8 cellular contexts compared by ENCODE assay signal in the genomic region with DNA sequence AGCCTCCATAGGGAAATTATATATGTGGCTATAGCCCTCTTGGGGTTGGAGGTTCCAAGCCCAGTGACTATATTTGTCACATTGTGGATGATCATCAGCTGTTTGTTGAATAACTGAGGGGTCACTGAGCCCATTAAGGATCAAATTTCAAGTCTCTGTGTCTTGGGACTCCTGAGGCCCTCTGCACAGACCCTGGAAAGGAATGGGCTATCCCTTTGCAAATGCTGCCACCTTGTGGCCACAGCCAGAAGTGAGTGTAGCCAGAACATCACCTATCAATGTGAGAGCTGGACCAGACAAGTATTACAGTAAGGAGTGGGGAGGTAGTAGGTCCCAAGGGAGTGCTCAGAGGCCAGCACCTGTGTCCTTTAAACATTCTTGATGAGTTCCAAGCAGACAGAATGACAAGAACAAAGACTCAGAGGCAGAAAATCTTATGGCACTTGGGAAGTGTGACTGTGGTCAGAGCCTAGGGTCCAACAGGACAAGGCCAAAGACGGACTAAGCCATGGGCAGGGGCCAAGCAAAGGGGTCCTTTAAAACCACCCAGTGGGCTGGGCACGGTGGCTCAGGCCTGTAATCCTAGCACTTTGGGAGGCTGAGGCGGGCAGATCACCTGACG. TPM values are rescaled to one million over a fixed set of nuclear protein-coding genes. Genes with fewer than 3 reads are reported as not detected.
DNase-seq lines count a peak whose midpoint lies in the region; ATAC-seq and TF ChIP-seq lines count a peak whose summit lies in the region.

No MANE protein-coding gene starts in this region.

- TF ChIP-seq CTCF in RWPE2 (IDR thresholded peaks at IDR 0.05; ENCODE audit: poor library complexity, severe bottlenecking) (peak; percentile 92), osteoblast (IDR thresholded peaks at IDR 0.05; ENCODE audit: extremely low read depth, low read depth, low read length) (peak; percentile 91), transverse colon (IDR thresholded peaks at IDR 0.05) (peak; percentile 89 to 94 (median 91))

- intact Hi-C loops in transverse colon (cut with DNase I; ENCODE audit: low total_unique reads): loop anchor here (10.0 kb wide), 1 partner anchor 199 kb away; no protein-coding TSS in a partner anchor

- H3K9me3 ChIP-seq in RWPE2 (ENCODE audit: severe bottlenecking) (no peaks in the 10 kb centered on the region), osteoblast (ENCODE audit: low read depth, low read length) (no peaks in the 10 kb centered on the region), transverse colon (no peaks in the 10 kb centered on the region)

- in situ Hi-C loops in transverse colon (cut with MboI; ENCODE audit: low pct_ligation_motif_present in 1 of 4, low pct_unique_long_range_greater_than_20kb in 1 of 4, low sequenced_read_pairs in 3 of 4): loop anchor here in 2 of 4 donors (10.0 kb wide), 2 partner anchors 59 to 199 kb away; no protein-coding TSS in a partner anchor

- H4K20me1 ChIP-seq in osteoblast (ENCODE audit: insufficient read depth, low read length): no peaks in the 10 kb centered on the region

- H3K79me2 ChIP-seq in osteoblast (ENCODE audit: insufficient read depth, low read length): no peaks in the 10 kb centered on the region

- H3K27ac ChIP-seq in RWPE2 (ENCODE audit: poor library complexity, severe bottlenecking) (no peak overlapping the region), osteoblast (ENCODE audit: low read depth, low read length) (no peak overlapping the region), transverse colon (no peak overlapping the region)

- 64% methylated on average over 4 of the region's 4 CpGs; no CpG with 5 or more reads in 1 of the 2 donors for WGBS in transverse colon (ENCODE audit: low coverage in 1 of 2), 2 donors

- TF ChIP-seq EP300 in transverse colon (IDR thresholded peaks at IDR 0.05; ENCODE audit: low read depth): no peak

- TF ChIP-seq POLR2A in transverse colon (IDR thresholded peaks at IDR 0.05): no peak

- ATAC-seq in GM19438 (IDR thresholded peaks at IDR 0.05; ENCODE audit: low read depth, unreplicated experiment) (peak; percentile 70), RWPE2 (ENCODE audit: low read depth) (peak; percentile 77; the same call in 2 of the 3 replicates)

- no peak overlapping the region for H3K4me2 ChIP-seq in osteoblast (ENCODE audit: insufficient read depth, low read length)

- H3K4me3 ChIP-seq in RWPE2 (ENCODE audit: severe bottlenecking): no peak overlapping the region
- H3K4me3 ChIP-seq in osteoblast (ENCODE audit: insufficient read depth, low read length): no peak overlapping the region
- no peak overlapping the region for H3K4me3 ChIP-seq in transverse colon

- H3K27me3 ChIP-seq in RWPE2 (ENCODE audit: insufficient read depth, poor library complexity, severe bottlenecking) (no peaks in the 10 kb centered on the region), osteoblast (ENCODE audit: insufficient read depth, low read length) (peaks cover 6% of the 10 kb centered on the region), transverse colon (no peaks in the 10 kb centered on the region)

- no peaks in the 10 kb centered on the region for H3K36me3 ChIP-seq in RWPE2 (ENCODE audit: low read depth)
- H3K36me3 ChIP-seq in osteoblast (ENCODE audit: insufficient read depth, low read length): no peaks in the 10 kb centered on the region
- H3K36me3 ChIP-seq in transverse colon: no peaks in the 10 kb centered on the region

- H2AFZ ChIP-seq in osteoblast (ENCODE audit: low read length): no peak overlapping the region

- H3K4me1 ChIP-seq in RWPE2 (ENCODE audit: insufficient read depth, poor library complexity, severe bottlenecking): peaks cover 8% of the 10 kb centered on the region
- H3K4me1 ChIP-seq in osteoblast (ENCODE audit: insufficient read depth, low read length): no peaks in the 10 kb centered on the region
- no peaks in the 10 kb centered on the region for H3K4me1 ChIP-seq in transverse colon

- peak in 11 of 14 donors; percentile 16 to 73 (median 58) for DNase-seq in C1 segment of cervical spinal cord (lab: John Stamatoyannopoulos, UW)
- DNase-seq in LoVo (ENCODE audit: low spot score): peak; percentile 68
- DNase-seq in RWPE2 (ENCODE audit: low spot score): no peak
- peak; percentile 67 for DNase-seq in activated T-helper 9 cell treated with anti-CD3 and anti-CD28 coated beads, Interleukin-2, amount 50 U/mL, for 16 hours (ENCODE audit: low read depth)
- peak; percentile 50 for DNase-seq in foreskin melanocyte
- DNase-seq in osteoblast (ENCODE audit: insufficient read length, low spot score, missing footprints): peak; percentile 94
- peak; percentile 85 for DNase-seq in transverse colon

RNA-seq across cellular contexts. Expression of a gene that starts 8.2 kb away (rescaled TPM):
- total RNA-seq in osteoblast: 17.7 and 19.2 TPM in 2 replicates
- total RNA-seq in transverse colon: 10 to 100 TPM in 2 of 4 donors, 1 to 10 TPM in 2; 3.0 to 65.5 (median 22.1) TPM

RNA-seq across cellular contexts. Expression of a gene that starts 14.2 kb away (rescaled TPM):
- under 0.01 TPM in 1 of 2 replicates, not detected in the other for total RNA-seq in osteoblast
- 10 to 100 TPM in 1 of 4 donors, 1 to 10 TPM in 3; 5.2 to 59.1 (median 6.8) TPM for total RNA-seq in transverse colon

RNA-seq across cellular contexts. Expression of a gene that starts 16.6 kb away (rescaled TPM):
- total RNA-seq in osteoblast (84.0 and 90.5 TPM in 2 replicates), transverse colon (10 to 100 TPM; 41.6 to 78.9 (median 54.0) TPM)

RNA-seq across cellular contexts. Expression of a gene that starts 25.1 kb away (rescaled TPM):
- total RNA-seq in osteoblast (under 0.01 TPM in 1 of 2 replicates, not detected in the other), transverse colon (not detected)

RNA-seq across cellular contexts. Expression of a gene that starts 33.9 kb away (rescaled TPM):
- total RNA-seq in osteoblast (72.7 and 73.4 TPM in 2 replicates), transverse colon (100 to 1,000 TPM in 1 of 4 donors, 10 to 100 TPM in 3; 45.6 to 102 (median 62.6) TPM)
